In the genomic region with DNA sequence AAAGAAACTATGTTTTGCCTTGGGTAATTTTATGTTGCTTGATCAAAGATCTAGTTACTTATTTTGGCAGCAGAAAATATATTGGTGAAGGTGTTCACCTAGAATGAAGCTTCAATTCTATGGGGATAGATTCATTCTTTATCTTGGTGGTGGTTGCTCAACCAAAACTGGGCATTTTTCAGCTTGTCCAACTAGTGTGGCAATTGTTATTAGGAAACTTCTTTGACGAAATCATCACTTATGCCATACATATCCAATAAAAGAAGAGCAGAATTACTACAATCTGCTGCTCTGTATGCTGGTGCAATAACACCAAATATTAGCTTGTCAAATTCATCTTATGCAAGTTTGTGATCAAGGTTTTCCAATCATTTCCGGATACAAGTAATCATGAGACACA, we compare ENCODE assay signal across 27 cellular contexts. TPM values are rescaled to one million over a fixed set of nuclear protein-coding genes. Genes with fewer than 3 reads are reported as not detected.
"Had no signal": no experiment of that assay in that cellular context is flagged by ENCODE, and none has a peak within 500 bp of the region (broad histone marks: within the 10 kb centered on the region; RNA-seq: fewer than 3 reads in every experiment).

No MANE protein-coding gene starts in this region.

- H3K4me3 ChIP-seq: esophagus squamous epithelium, gastrocnemius medialis, lower lobe of right lung, prostate gland, right atrium auricular region, smooth muscle cell, suprapubic skin, transverse colon, upper lobe of right lung, uterus had no signal

- H3K27ac ChIP-seq: esophagus squamous epithelium, gastrocnemius medialis, lower lobe of right lung, prostate gland, right atrium auricular region, suprapubic skin, transverse colon, upper lobe of right lung, uterus had no signal

- H3K4me1 Mint-ChIP-seq: naive thymus-derived CD8-positive, alpha-beta T cell; nephron progenitor cell; stimulated activated naive CD8-positive, alpha-beta T cell treated with anti-CD3 and anti-CD28 coated beads, Interleukin-15, amount 100 ng/mL, for 72 hours had no signal

- H3K27me3 ChIP-seq: esophagus squamous epithelium, gastrocnemius medialis, right atrium auricular region, suprapubic skin, transverse colon, upper lobe of right lung, uterus had no signal

- H3K27ac Mint-ChIP-seq: effector memory CD8-positive, alpha-beta T cell; naive thymus-derived CD8-positive, alpha-beta T cell; nephron progenitor cell; stimulated activated naive CD8-positive, alpha-beta T cell treated with anti-CD3 and anti-CD28 coated beads, Interleukin-15, amount 100 ng/mL, for 72 hours had no signal

- H3K36me3 ChIP-seq: esophagus squamous epithelium, gastrocnemius medialis, lower lobe of right lung, prostate gland, right atrium auricular region, suprapubic skin, transverse colon, upper lobe of right lung, uterus had no signal

- H3K36me3 Mint-ChIP-seq: naive thymus-derived CD8-positive, alpha-beta T cell had no signal

- H3K9me3 ChIP-seq: esophagus squamous epithelium, gastrocnemius medialis, lower lobe of right lung, prostate gland, right atrium auricular region, suprapubic skin, transverse colon, upper lobe of right lung, uterus had no signal

- H3K4me3 Mint-ChIP-seq: effector memory CD8-positive, alpha-beta T cell; naive thymus-derived CD8-positive, alpha-beta T cell; nephron progenitor cell; stimulated activated naive CD8-positive, alpha-beta T cell treated with anti-CD3 and anti-CD28 coated beads, Interleukin-15, amount 100 ng/mL, for 72 hours had no signal

- ATAC-seq: effector memory CD8-positive, alpha-beta T cell; gastrocnemius medialis; left ventricle myocardium superior; lower lobe of right lung; naive thymus-derived CD8-positive, alpha-beta T cell; sciatic nerve; stimulated activated naive CD8-positive, alpha-beta T cell treated with anti-CD3 and anti-CD28 coated beads, Interleukin-15, amount 100 ng/mL, for 72 hours; upper lobe of right lung had no signal

- H3K4me1 ChIP-seq: esophagus squamous epithelium, gastrocnemius medialis, lower lobe of right lung, prostate gland, right atrium auricular region, suprapubic skin, transverse colon, upper lobe of right lung, uterus had no signal

- H3K27me3 Mint-ChIP-seq: effector memory CD8-positive, alpha-beta T cell; naive thymus-derived CD8-positive, alpha-beta T cell; stimulated activated naive CD8-positive, alpha-beta T cell treated with anti-CD3 and anti-CD28 coated beads, Interleukin-15, amount 100 ng/mL, for 72 hours had no signal

- DNase-seq: effector memory CD8-positive, alpha-beta T cell; erythroblast; esophagus squamous epithelium; foreskin fibroblast; gastrocnemius medialis; head of caudate nucleus; left ventricle myocardium superior; lower lobe of right lung; naive thymus-derived CD8-positive, alpha-beta T cell; nephron progenitor cell; nucleus accumbens; stimulated activated CD4-positive, alpha-beta T cell treated with anti-CD3 and anti-CD28 coated beads, Interleukin-12 subunit alpha, Interleukin-12 subunit beta, amount 100 ng/mL, for 4 hours; stimulated activated CD4-positive, alpha-beta T cell treated with anti-CD3 and anti-CD28 coated beads, Interleukin-1b, Interleukin-23, amount 100 ng/mL, for 48 hours; stimulated activated CD4-positive, alpha-beta T cell treated with anti-CD3 and anti-CD28 coated beads, Interleukin-4, amount 100 ng/mL, for 1 hour; stimulated activated CD8-positive, alpha-beta memory T cell treated with anti-CD3 and anti-CD28 coated beads, Interleukin-4, amount 100 ng/mL, for 48 hours; stimulated activated naive CD4-positive, alpha-beta T cell; stimulated activated naive CD8-positive, alpha-beta T cell treated with anti-CD3 and anti-CD28 coated beads, Interleukin-15, amount 100 ng/mL, for 72 hours; transverse colon; upper lobe of right lung; uterus had no signal

RNA-seq across cellular contexts. Expression of a gene that starts 26.8 kb away (rescaled TPM):
- total RNA-seq: dermis microvascular lymphatic vessel endothelial cell; esophagus squamous epithelium; gastrocnemius medialis; glomerular endothelial cell; left ventricle myocardium superior; lower lobe of right lung; naive thymus-derived CD8-positive, alpha-beta T cell; right atrium auricular region; sciatic nerve; smooth muscle cell; suprapubic skin; transverse colon; upper lobe of right lung had no signal
